In genomic region chr1:23403038-23403336, GRCh38 we compare ENCODE assay signal across 11 cellular contexts. TPM values are rescaled to one million over a fixed set of nuclear protein-coding genes. Genes with fewer than 3 reads are reported as not detected.
DNase-seq lines count a peak whose midpoint lies in the region; ATAC-seq and TF ChIP-seq lines count a peak whose summit lies in the region.
"Had no signal": no experiment of that assay in that cellular context is flagged by ENCODE, and none has a peak within 500 bp of the region (broad histone marks: within the 10 kb centered on the region; RNA-seq: fewer than 3 reads in every experiment).

No MANE protein-coding gene starts in this region.

- intact Hi-C loops in Right ventricle myocardium superior (cut with DNase I) = loop anchor here (5.0 to 10.0 kb wide), 2 partner anchors 36 to 118 kb away; partner anchors contain the start of gene ZNF436
- intact Hi-C loops in cardiac septum (cut with DNase I) = loop anchor here (2.0 to 5.0 kb wide), 3 partner anchors 34 to 121 kb away; partner anchors contain the start of genes HNRNPR and ZNF436
- intact Hi-C loops in body of pancreas (cut with DNase I) = no loop called here
- intact Hi-C loops in left lung (cut with DNase I) = loop anchor here in 1 of 2 donors (10.0 kb wide), 1 partner anchor 98 kb away; no protein-coding TSS in a partner anchor

- H3K27ac Mint-ChIP-seq in natural killer cell treated with Interleukin-12 subunit alpha and Interleukin-12 subunit beta and Interleukin-15 and Interleukin-18, amount 100 ng/mL, for 72 hours = no peak overlapping the region
- H3K27ac Mint-ChIP-seq: activated naive CD8-positive, alpha-beta T cell treated with anti-CD3 and anti-CD28 coated beads, Interleukin-2, amount 10 ng/mL, durations not matched to agents 7 days and 5 days; stimulated activated memory B cell treated with anti-CD40 and anti-IgM and Interleukin-4, amounts not matched to agents 10 μg/mL and 1 μg/mL and 100 μg/mL, for 72 hours had no signal

- TF ChIP-seq CTCF in body of pancreas (IDR thresholded peaks at IDR 0.05) (no peak), left lung (IDR thresholded peaks at IDR 0.05) (no peak)

- H3K4me1 Mint-ChIP-seq in natural killer cell treated with Interleukin-12 subunit alpha and Interleukin-12 subunit beta and Interleukin-15 and Interleukin-18, amount 100 ng/mL, for 72 hours (ENCODE audit: low read depth in 2 of 2) = peaks cover 8 to 12% of the 10 kb centered on the region in 2 donors

- no peaks in the 10 kb centered on the region for H3K27me3 ChIP-seq in body of pancreas
- H3K27me3 ChIP-seq in left lung = no peaks in the 10 kb centered on the region

- ATAC-seq in Right ventricle myocardium superior (ENCODE audit: poor library complexity) = peak; percentile 1
- ATAC-seq in body of pancreas = no peak
- peak; percentile 24 for ATAC-seq in left lung
- ATAC-seq in natural killer cell treated with Interleukin-12 subunit alpha and Interleukin-12 subunit beta and Interleukin-15 and Interleukin-18, amount 100 ng/mL, for 72 hours = no peak
- ATAC-seq in GM18505 (IDR thresholded peaks at IDR 0.05; ENCODE audit: unreplicated experiment) = no peak

- H3K9me3 Mint-ChIP-seq in natural killer cell treated with Interleukin-12 subunit alpha and Interleukin-12 subunit beta and Interleukin-15 and Interleukin-18, amount 100 ng/mL, for 72 hours = no peaks in the 10 kb centered on the region
- H3K9me3 Mint-ChIP-seq: activated naive CD8-positive, alpha-beta T cell treated with anti-CD3 and anti-CD28 coated beads, Interleukin-2, amount 10 ng/mL, durations not matched to agents 7 days and 5 days; naive B cell; stimulated activated memory B cell treated with anti-CD40 and anti-IgM and Interleukin-4, amounts not matched to agents 10 μg/mL and 1 μg/mL and 100 μg/mL, for 72 hours had no signal

- H3K36me3 ChIP-seq in body of pancreas (replicated peaks in 1 of 2; ENCODE audit: insufficient read depth in 1 of 2, low read depth in 2 of 2) (peaks cover 0 to 2% of the 10 kb centered on the region in 2 donors), left lung (no peaks in the 10 kb centered on the region)

- peaks cover 42% of the 10 kb centered on the region for H3K4me1 ChIP-seq in body of pancreas
- H3K4me1 ChIP-seq in left lung = peaks cover 17 to 34% of the 10 kb centered on the region in 2 donors

- TF ChIP-seq POLR2A in body of pancreas (IDR thresholded peaks at IDR 0.05) (no peak), GM18505 (IDR thresholded peaks at IDR 0.05; ENCODE audit: borderline replicate concordance, extremely low read depth, insufficient read depth, insufficient read length) (no peak)

- no peaks in the 10 kb centered on the region for H3K27me3 Mint-ChIP-seq in natural killer cell treated with Interleukin-12 subunit alpha and Interleukin-12 subunit beta and Interleukin-15 and Interleukin-18, amount 100 ng/mL, for 72 hours
- H3K27me3 Mint-ChIP-seq: activated naive CD8-positive, alpha-beta T cell treated with anti-CD3 and anti-CD28 coated beads, Interleukin-2, amount 10 ng/mL, durations not matched to agents 7 days and 5 days; stimulated activated memory B cell treated with anti-CD40 and anti-IgM and Interleukin-4, amounts not matched to agents 10 μg/mL and 1 μg/mL and 100 μg/mL, for 72 hours had no signal

- H3K27ac ChIP-seq in body of pancreas = peak overlapping the region; percentile 43 to 71 (median 57)
- peak overlapping the region; percentile 49 to 58 for H3K27ac ChIP-seq in left lung

- no peak overlapping the region for H3K4me3 Mint-ChIP-seq in natural killer cell treated with Interleukin-12 subunit alpha and Interleukin-12 subunit beta and Interleukin-15 and Interleukin-18, amount 100 ng/mL, for 72 hours
- H3K4me3 Mint-ChIP-seq: activated naive CD8-positive, alpha-beta T cell treated with anti-CD3 and anti-CD28 coated beads, Interleukin-2, amount 10 ng/mL, durations not matched to agents 7 days and 5 days; stimulated activated memory B cell treated with anti-CD40 and anti-IgM and Interleukin-4, amounts not matched to agents 10 μg/mL and 1 μg/mL and 100 μg/mL, for 72 hours had no signal

- no peak for DNase-seq in Right ventricle myocardium superior
- no peak for DNase-seq in cardiac septum (ENCODE audit: low spot score)
- DNase-seq in body of pancreas = peak in 1 of 4 donors; percentile 43
- DNase-seq in left lung = no peak
- no peak for DNase-seq in natural killer cell treated with Interleukin-12 subunit alpha and Interleukin-12 subunit beta and Interleukin-15 and Interleukin-18, amount 100 ng/mL, for 72 hours (ENCODE audit: low spot score)
- DNase-seq in NCI-H187 treated with DMSO at 0.1 percent for 48 hours (lab: John Stamatoyannopoulos, UW) = no peak
- DNase-seq in NCI-H2196 (lab: John Stamatoyannopoulos, UW; ENCODE audit: unreplicated experiment) = no peak
- DNase-seq: activated naive CD8-positive, alpha-beta T cell treated with anti-CD3 and anti-CD28 coated beads, Interleukin-2, amount 10 ng/mL, durations not matched to agents 7 days and 5 days; naive B cell had no signal

- 32 to 63% methylated on average over 2 to 6 of the region's 6 CpGs for WGBS in body of pancreas, 2 donors

- H3K9me3 ChIP-seq in body of pancreas (no peaks in the 10 kb centered on the region), left lung (no peaks in the 10 kb centered on the region)

- no peaks in the 10 kb centered on the region for H3K36me3 Mint-ChIP-seq in natural killer cell treated with Interleukin-12 subunit alpha and Interleukin-12 subunit beta and Interleukin-15 and Interleukin-18, amount 100 ng/mL, for 72 hours
- H3K36me3 Mint-ChIP-seq: naive B cell; stimulated activated memory B cell treated with anti-CD40 and anti-IgM and Interleukin-4, amounts not matched to agents 10 μg/mL and 1 μg/mL and 100 μg/mL, for 72 hours had no signal

- H3K4me3 ChIP-seq in body of pancreas (no peak overlapping the region), left lung (no peak overlapping the region)

RNA-seq across cellular contexts. Expression of gene TCEA3, which starts 21.6 kb away (rescaled TPM):
- total RNA-seq in Right ventricle myocardium superior (72.7 TPM), cardiac septum (46.0 TPM), body of pancreas (100 to 1,000 TPM; 110 to 140 TPM), left lung (10 to 100 TPM; 28.3 to 43.2 TPM)
- under 1 TPM in 1 of 2 donors, not detected in 1; 0.31 TPM for total RNA-seq in natural killer cell treated with Interleukin-12 subunit alpha and Interleukin-12 subunit beta and Interleukin-15 and Interleukin-18, amount 100 ng/mL, for 72 hours

RNA-seq across cellular contexts. Expression of gene ZNF436, which starts 33.4 kb away (rescaled TPM):
- total RNA-seq in Right ventricle myocardium superior (11.4 TPM), cardiac septum (19.8 TPM), body of pancreas (10 to 100 TPM in 1 of 2 donors, 1 to 10 TPM in 1; 8.6 to 18.5 TPM), left lung (10 to 100 TPM in 1 of 2 donors, 1 to 10 TPM in 1; 9.2 to 10.2 TPM)
- 1 to 10 TPM; 4.7 to 6.3 TPM for total RNA-seq in natural killer cell treated with Interleukin-12 subunit alpha and Interleukin-12 subunit beta and Interleukin-15 and Interleukin-18, amount 100 ng/mL, for 72 hours

RNA-seq across cellular contexts. Expression of gene HNRNPR, which starts 58.9 kb away (rescaled TPM):
- 53.5 TPM for total RNA-seq in Right ventricle myocardium superior
- total RNA-seq in cardiac septum = 67.3 TPM
- total RNA-seq in body of pancreas = 10 to 100 TPM; 34.2 to 41.2 TPM
- total RNA-seq in left lung = 100 to 1,000 TPM in 1 of 2 donors, 10 to 100 TPM in 1; 84.3 to 108 TPM
- total RNA-seq in natural killer cell treated with Interleukin-12 subunit alpha and Interleukin-12 subunit beta and Interleukin-15 and Interleukin-18, amount 100 ng/mL, for 72 hours = 100 to 1,000 TPM; 188 to 205 TPM

Comparison
In these comparisons a context has a peak if more than half of its experiments do, and no peak if none do; other contexts are left out.
1. ATAC-seq: peak in Right ventricle myocardium superior (single experiment) and left lung (single experiment); none in body of pancreas (single experiment), natural killer cell treated with Interleukin-12 subunit alpha and Interleukin-12 subunit beta and Interleukin-15 and Interleukin-18, amount 100 ng/mL, for 72 hours (0 of 2) and GM18505 (single experiment).
2. RNA of gene TCEA3, which starts 21.6 kb away (total RNA-seq): 110 to 140 TPM in body of pancreas, 72.7 TPM in Right ventricle myocardium superior (single experiment), 46.0 TPM in cardiac septum (single experiment) and 28.3 to 43.2 TPM in left lung; 0.31 TPM in natural killer cell treated with Interleukin-12 subunit alpha and Interleukin-12 subunit beta and Interleukin-15 and Interleukin-18, amount 100 ng/mL, for 72 hours; every median in the first group is over 10 times any median in the second.